In genomic region chr16:54177857-54178490, GRCh38 we compare ENCODE assay signal across 17 cellular contexts.
DNase-seq lines count a peak whose midpoint lies in the region; TF ChIP-seq lines count a peak whose summit lies in the region.
"Had no signal": no experiment of that assay in that cellular context is flagged by ENCODE, and none has a peak within 500 bp of the region (broad histone marks: within the 10 kb centered on the region; RNA-seq: fewer than 3 reads in every experiment).

No MANE protein-coding gene starts in this region.

- 87% methylated on average over 10 of the region's 11 CpGs for WGBS in mammary epithelial cell (ENCODE audit: low coverage, missing lambda C conversion rate)
- 69% methylated on average over 11 of the region's 11 CpGs for WGBS in SK-N-SH (ENCODE audit: low lambda C conversion rate)
- WGBS in smooth muscle cell (ENCODE audit: low lambda C conversion rate), result 68% methylated on average over 11 of the region's 11 CpGs

- no peak overlapping the region for H2AFZ ChIP-seq in mammary epithelial cell (ENCODE audit: low read depth, low read length)
- H2AFZ ChIP-seq in SK-N-SH (ENCODE audit: low read depth), result no peak overlapping the region
- peak overlapping the region; percentile 59 for H2AFZ ChIP-seq in smooth muscle cell (ENCODE audit: low read depth)

- CTCF ChIA-PET in mammary epithelial cell (lab: Charles Lee; ENCODE audit: low non-redundant PET) (no interaction called here), SK-N-SH (lab: Yijun Ruan, JAX) (interaction anchor here (0.6 to 2.0 kb wide), 4 partner anchors 17 to 1019 kb away, joined by 3 to 8 read pairs (median 4); no protein-coding TSS in a partner anchor)

- peaks cover 34% of the 10 kb centered on the region for H3K4me1 Mint-ChIP-seq in nephron

- in situ Hi-C loops in mammary epithelial cell (cut with MboI; ENCODE audit: low sequenced_read_pairs in 2 of 2), result no loop called here

- H3K36me3 ChIP-seq in breast epithelium (no peaks in the 10 kb centered on the region), mammary epithelial cell (ENCODE audit: insufficient read depth, low read length) (no peaks in the 10 kb centered on the region), SK-N-SH (replicated peaks in 1 of 2; ENCODE audit: control insufficient read depth in 1 of 2, insufficient read depth in 2 of 2, low read length in 1 of 2) (no peaks in the 10 kb centered on the region), smooth muscle cell (ENCODE audit: low read depth) (no peaks in the 10 kb centered on the region)

- H3K4me1 ChIP-seq in breast epithelium (no peaks in the 10 kb centered on the region), mammary epithelial cell (ENCODE audit: insufficient read depth, low read length) (no peaks in the 10 kb centered on the region), SK-N-SH (ENCODE audit: control insufficient read depth in 1 of 2, insufficient read depth in 2 of 2, low read depth in 1 of 2, low read length in 1 of 2) (peaks cover 0 to 44% of the 10 kb centered on the region in 2 experiments; a peak in 2 of 4 replicates), smooth muscle cell (ENCODE audit: low read depth) (peaks cover 44% of the 10 kb centered on the region)

- H3K4me3 ChIP-seq in breast epithelium (no peak overlapping the region), mammary epithelial cell (replicated peaks in 1 of 3; ENCODE audit: insufficient read depth in 1 of 3, low read depth in 2 of 3, low read length in 3 of 3) (no peak overlapping the region), SK-N-SH (ENCODE audit: low read depth in 2 of 2, low read length in 1 of 2) (no peak overlapping the region), smooth muscle cell (no peak overlapping the region)

- intact Hi-C loops in breast epithelium (cut with DNase I; ENCODE audit: low total_unique reads), result no loop called here
- intact Hi-C loops in mammary epithelial cell (cut with micrococcal nuclease), result no loop called here

- no peaks in the 10 kb centered on the region for H3K27me3 ChIP-seq in breast epithelium
- no peaks in the 10 kb centered on the region for H3K27me3 ChIP-seq in mammary epithelial cell (ENCODE audit: insufficient read depth, low read length)
- H3K27me3 ChIP-seq in SK-N-SH (ENCODE audit: insufficient read depth), result no peaks in the 10 kb centered on the region
- no peaks in the 10 kb centered on the region for H3K27me3 ChIP-seq in smooth muscle cell (ENCODE audit: low read depth)

- H4K20me1 ChIP-seq in mammary epithelial cell (ENCODE audit: insufficient read depth, low read length) (no peaks in the 10 kb centered on the region), SK-N-SH (ENCODE audit: insufficient read depth) (no peaks in the 10 kb centered on the region), smooth muscle cell (ENCODE audit: low read depth) (no peaks in the 10 kb centered on the region)

- TF ChIP-seq RAD21 in SK-N-SH (IDR thresholded peaks at IDR 0.05; ENCODE audit: low read length), result no peak

- no peak for TF ChIP-seq CTCF in breast epithelium (IDR thresholded peaks at IDR 0.05)
- no peak for TF ChIP-seq CTCF in mammary epithelial cell (conservative IDR thresholded peaks at IDR 0.05 in 1 of 2, IDR thresholded peaks at IDR 0.05 in 1 of 2; ENCODE audit: extremely low read depth in 1 of 2, insufficient read depth in 1 of 2, low read depth in 1 of 2, low read length in 2 of 2)
- TF ChIP-seq CTCF in SK-N-SH (IDR thresholded peaks at IDR 0.05), result no peak
- no peak for TF ChIP-seq CTCF in nephron (IDR thresholded peaks at IDR 0.05; ENCODE audit: unreplicated experiment in 3 of 3)
- no peak for TF ChIP-seq CTCF in smooth muscle cell (IDR thresholded peaks at IDR 0.05; ENCODE audit: borderline replicate concordance, insufficient read depth, poor library complexity, severe bottlenecking)

- H3K27ac ChIP-seq in breast epithelium (peak overlapping the region; percentile 37 to 51), mammary epithelial cell (ENCODE audit: insufficient read depth, low read depth, low read length) (no peak overlapping the region), SK-N-SH (ENCODE audit: low read depth in 2 of 2, low read length in 1 of 2) (peak overlapping the region in 1 of 2 experiments; percentile 98; a peak in 2 of 4 replicates), smooth muscle cell (ENCODE audit: low read depth) (peak overlapping the region; percentile 84), substantia nigra (ENCODE audit: low read depth, low read length, poor library complexity, severe bottlenecking) (no peak overlapping the region)

- POLR2A ChIA-PET in SK-N-SH (lab: Yijun Ruan, JAX), result interaction anchor here (0.6 to 1.1 kb wide), 3 partner anchors 117 to 224 kb away, joined by 3 to 5 read pairs (median 4); no protein-coding TSS in a partner anchor

- no peak for DNase-seq in breast epithelium (ENCODE audit: low spot score in 2 of 2)
- DNase-seq in mammary epithelial cell, result no peak
- no peak for DNase-seq in SK-N-SH
- DNase-seq in smooth muscle cell (lab: John Stamatoyannopoulos, UW; ENCODE audit: unreplicated experiment), result no peak
- no peak for DNase-seq in SW 1271 (lab: John Stamatoyannopoulos, UW)
- no peak for DNase-seq in substantia nigra (lab: John Stamatoyannopoulos, UW)
- DNase-seq: AML-193; C1 segment of cervical spinal cord; Calu3; CD8-positive, alpha-beta T cell; GDM1; MV-4-11; NCI-H2081 treated with DMSO at 0.1 percent for 48 hours; NCI-H446; Right ventricle myocardium superior had no signal

- dilution Hi-C loops in mammary epithelial cell (cut with HindIII; ENCODE audit: low sequenced_read_pairs), result no loop called here

- TF ChIP-seq POLR2A in breast epithelium (IDR thresholded peaks at IDR 0.05), result no peak

- H3K27ac Mint-ChIP-seq in nephron, result peak overlapping the region; percentile 5 to 81 (median 56)
- H3K27ac Mint-ChIP-seq: CD8-positive, alpha-beta T cell; IgD-negative memory B cell had no signal

- H3K9me2 ChIP-seq in SK-N-SH, result no peaks in the 10 kb centered on the region

- no peak for TF ChIP-seq EP300 in SK-N-SH (IDR thresholded peaks at IDR 0.05; ENCODE audit: borderline replicate concordance in 1 of 2, low read depth in 1 of 2, low read length in 1 of 2)

- H3K4me3 Mint-ChIP-seq in nephron, result no peak overlapping the region
- H3K4me3 Mint-ChIP-seq: CD8-positive, alpha-beta T cell had no signal

- H3F3A ChIP-seq in SK-N-SH (replicated peaks; ENCODE audit: insufficient read depth) (no peaks in the 10 kb centered on the region), smooth muscle cell (ENCODE audit: low read depth) (peaks cover 24% of the 10 kb centered on the region)

- H3K9me3 Mint-ChIP-seq in nephron, result peaks cover 3% of the 10 kb centered on the region
- H3K9me3 Mint-ChIP-seq: CD8-positive, alpha-beta T cell; IgD-negative memory B cell had no signal

- H3K9ac ChIP-seq in mammary epithelial cell (ENCODE audit: insufficient read depth, low read length) (no peak overlapping the region), SK-N-SH (no peak overlapping the region), smooth muscle cell (ENCODE audit: low read depth) (no peak overlapping the region)

- no peaks in the 10 kb centered on the region for H3K9me3 ChIP-seq in breast epithelium
- no peaks in the 10 kb centered on the region for H3K9me3 ChIP-seq in mammary epithelial cell (replicated peaks; ENCODE audit: insufficient read depth, low read length)
- no peaks in the 10 kb centered on the region for H3K9me3 ChIP-seq in SK-N-SH
- H3K9me3 ChIP-seq in smooth muscle cell (replicated peaks; ENCODE audit: low read depth), result no peaks in the 10 kb centered on the region

- no peak overlapping the region for H3K4me2 ChIP-seq in mammary epithelial cell (ENCODE audit: insufficient read depth, low read depth, low read length)
- H3K4me2 ChIP-seq in SK-N-SH, result no peak overlapping the region
- peak overlapping the region; percentile 63 for H3K4me2 ChIP-seq in smooth muscle cell

- no TSS peak for BruUV-seq in mammary epithelial cell (replicated peaks; lab: Mats Ljungman, UMichigan)

- H3K27me3 Mint-ChIP-seq in nephron (ENCODE audit: low read depth), result peaks cover 31% of the 10 kb centered on the region

- H3K79me2 ChIP-seq in mammary epithelial cell (ENCODE audit: insufficient read depth, low read length), result no peaks in the 10 kb centered on the region
- H3K79me2 ChIP-seq in SK-N-SH (ENCODE audit: insufficient read depth), result no peaks in the 10 kb centered on the region
- H3K79me2 ChIP-seq in smooth muscle cell (ENCODE audit: low read depth), result no peaks in the 10 kb centered on the region

- H3K36me3 Mint-ChIP-seq in nephron (ENCODE audit: low read depth), result no peaks in the 10 kb centered on the region
- H3K36me3 Mint-ChIP-seq: CD8-positive, alpha-beta T cell; IgD-negative memory B cell had no signal

TF ChIP-seq in SK-N-SH, 30 proteins besides CTCF, POLR2A, EP300 and RAD21:
- no peak for TF ChIP-seq FOXJ3 (CRISPR knock-in tag; IDR thresholded peaks at IDR 0.05)
- no peak for TF ChIP-seq SIN3A (IDR thresholded peaks at IDR 0.05; ENCODE audit: borderline replicate concordance, low read depth, low read length)
- peak; percentile 61; the same call in 1 of the 2 replicates for TF ChIP-seq MXI1 (IDR thresholded peaks at IDR 0.05; ENCODE audit: low read depth, low read length)
- TF ChIP-seq MEF2A (IDR thresholded peaks at IDR 0.05; ENCODE audit: borderline replicate concordance, low read depth), result no peak
- TF ChIP-seq FOSL2 (IDR thresholded peaks at IDR 0.05; ENCODE audit: borderline replicate concordance, low read depth), result no peak

Comparison
In these comparisons a context has a peak if more than half of its experiments do, and no peak if none do; other contexts are left out.
1. H3K27ac ChIP-seq: peak in breast epithelium (2 of 2) and smooth muscle cell (single experiment); none in mammary epithelial cell (single experiment) and substantia nigra (single experiment).